8 cellular contexts compared by ENCODE assay signal in the genomic region with DNA sequence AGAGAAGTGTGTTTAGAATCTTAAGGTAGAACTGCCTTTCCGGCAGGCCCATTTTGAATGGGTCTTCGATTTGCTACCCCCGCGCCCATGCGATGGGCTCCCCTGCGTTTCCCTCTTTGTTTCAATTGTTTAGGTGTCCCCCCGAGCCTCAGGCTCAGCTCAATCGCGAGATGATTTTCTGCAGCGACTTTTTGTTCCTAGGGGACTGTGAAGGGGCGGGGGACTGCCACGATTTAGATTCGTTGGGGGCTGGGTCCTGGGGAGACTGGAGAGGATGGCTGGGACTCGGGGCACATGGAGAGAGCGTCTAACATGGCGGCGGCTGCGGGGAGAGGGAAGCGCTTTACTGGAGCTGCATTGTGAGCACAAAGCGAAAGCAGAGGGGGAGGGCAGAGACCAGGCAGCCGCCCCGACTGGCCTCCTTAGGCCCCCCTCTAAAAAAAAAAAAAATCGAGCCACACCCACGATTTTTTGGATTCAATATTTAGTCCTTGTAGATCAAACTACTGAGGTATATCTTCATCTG. TPM values are rescaled to one million over a fixed set of nuclear protein-coding genes. Genes with fewer than 3 reads are reported as not detected.
A peak's percentile ranks its signal among the peaks of the same experiment; 100 is the strongest.
DNase-seq lines count a peak whose midpoint lies in the region; ATAC-seq and TF ChIP-seq lines count a peak whose summit lies in the region.

No MANE protein-coding gene starts in this region.

- H3K9me3 ChIP-seq in WERI-Rb-1 (ENCODE audit: severe bottlenecking): no peaks in the 10 kb centered on the region
- no peaks in the 10 kb centered on the region for H3K9me3 ChIP-seq in breast epithelium

- no peaks in the 10 kb centered on the region for H3K27me3 ChIP-seq in GM06990 (replicated peaks; ENCODE audit: control insufficient read depth, insufficient read depth, low read length)
- no peaks in the 10 kb centered on the region for H3K27me3 ChIP-seq in WERI-Rb-1 (ENCODE audit: insufficient read depth, low read depth, severe bottlenecking)
- H3K27me3 ChIP-seq in breast epithelium: no peaks in the 10 kb centered on the region

- DNase-seq in GM06990 (ENCODE audit: extremely low read depth, insufficient read length) (peak; percentile 74), NCI-H187 (lab: John Stamatoyannopoulos, UW) (peak; percentile 34 to 43), WERI-Rb-1 (peak; percentile 79), breast epithelium (ENCODE audit: low spot score in 2 of 2) (peak; percentile 55 to 71), iPS-NIHi7 (ENCODE audit: extremely low spot score) (peak; percentile 54)
- peak; percentile 67 to 71 for DNase-seq in stimulated activated CD4-positive, alpha-beta T cell treated with anti-CD3 and anti-CD28 coated beads, Interleukin-12 subunit alpha, Interleukin-12 subunit beta, amount 100 ng/mL, for 24 hours (ENCODE audit: low read depth in 2 of 2)

- H3K36me3 ChIP-seq in GM06990 (ENCODE audit: control insufficient read depth, insufficient read depth, low read length) (peaks cover 2% of the 10 kb centered on the region), WERI-Rb-1 (peaks cover 61% of the 10 kb centered on the region), breast epithelium (no peaks in the 10 kb centered on the region)

- intact Hi-C loops in breast epithelium (cut with DNase I; ENCODE audit: low total_unique reads): no loop called here

- H3K4me3 ChIP-seq in GM06990 (replicated peaks; ENCODE audit: low read depth, low read length): peak overlapping the region; percentile 97
- H3K4me3 ChIP-seq in WERI-Rb-1 (ENCODE audit: low read depth, low read length): peak overlapping the region; percentile 99
- H3K4me3 ChIP-seq in breast epithelium: peak overlapping the region; percentile 79 to 99 (median 88)

- peaks cover 0 to 12% of the 10 kb centered on the region in 2 donors for H3K4me1 ChIP-seq in breast epithelium

- TF ChIP-seq CTCF in GM06990 (IDR thresholded peaks at IDR 0.05; ENCODE audit: insufficient read depth, low read length, poor library complexity, severe bottlenecking): no peak
- no peak for TF ChIP-seq CTCF in WERI-Rb-1 (IDR thresholded peaks at IDR 0.05; ENCODE audit: low read depth, low read length)
- no peak for TF ChIP-seq CTCF in breast epithelium (IDR thresholded peaks at IDR 0.05)

- no peak for TF ChIP-seq POLR2A in breast epithelium (IDR thresholded peaks at IDR 0.05)

- peak; percentile 28 for ATAC-seq in HG02588 (IDR thresholded peaks at IDR 0.05; ENCODE audit: unreplicated experiment)
- ATAC-seq in GM18520 (IDR thresholded peaks at IDR 0.05; ENCODE audit: unreplicated experiment): no peak

- H3K27ac ChIP-seq in WERI-Rb-1 (peak overlapping the region; percentile 100), breast epithelium (peak overlapping the region; percentile 98 to 100)

RNA-seq across cellular contexts. Expression of a gene that starts 1.7 kb away (rescaled TPM):
- 100 to 1,000 TPM; 148 to 198 (median 167) TPM for total RNA-seq in breast epithelium

RNA-seq across cellular contexts. Expression of a gene that starts 52.2 kb away (rescaled TPM):
- 10 to 100 TPM; 22.6 to 41.0 (median 31.5) TPM for total RNA-seq in breast epithelium
